In genomic region chr4:39814403-39815185, GRCh38 we compare ENCODE assay signal across 12 cellular contexts.
DNase-seq lines count a peak whose midpoint lies in the region; ATAC-seq and TF ChIP-seq lines count a peak whose summit lies in the region.
"Had no signal": no experiment of that assay in that cellular context is flagged by ENCODE, and none has a peak within 500 bp of the region (broad histone marks: within the 10 kb centered on the region; RNA-seq: fewer than 3 reads in every experiment).

No MANE protein-coding gene starts in this region.

- no peaks in the 10 kb centered on the region for H3K4me1 ChIP-seq in Caco-2
- H3K4me1 ChIP-seq: heart right ventricle had no signal

- H3K9me3 Mint-ChIP-seq in Caco-2 (ENCODE audit: unreplicated experiment) (peaks cover 15% of the 10 kb centered on the region), memory B cell (peaks cover 17% of the 10 kb centered on the region)
- H3K9me3 Mint-ChIP-seq in activated naive CD8-positive, alpha-beta T cell (ENCODE audit: low read depth) = no peaks in the 10 kb centered on the region
- H3K9me3 Mint-ChIP-seq: T-cell had no signal

- CTCF ChIA-PET in Caco-2 (lab: Charles Lee) = no interaction called here

- H3K27ac Mint-ChIP-seq in Caco-2 (ENCODE audit: unreplicated experiment) = no peak overlapping the region
- H3K27ac Mint-ChIP-seq in activated naive CD8-positive, alpha-beta T cell = peak overlapping the region; percentile 28
- H3K27ac Mint-ChIP-seq in memory B cell = peak overlapping the region; percentile 87

- H3K9me3 ChIP-seq in Caco-2 = no peaks in the 10 kb centered on the region
- H3K9me3 ChIP-seq: heart right ventricle, neutrophil had no signal

- H3K27me3 Mint-ChIP-seq in Caco-2 (ENCODE audit: insufficient read depth, unreplicated experiment) (no peaks in the 10 kb centered on the region), memory B cell (no peaks in the 10 kb centered on the region)
- no peaks in the 10 kb centered on the region for H3K27me3 Mint-ChIP-seq in activated naive CD8-positive, alpha-beta T cell
- H3K27me3 Mint-ChIP-seq: T-cell had no signal

- ATAC-seq in memory B cell (ENCODE audit: low read depth) (peak; percentile 59), GM21737 (IDR thresholded peaks at IDR 0.05; ENCODE audit: unreplicated experiment) (no peak)
- ATAC-seq: heart right ventricle had no signal

- no peak overlapping the region for H3K4me3 Mint-ChIP-seq in Caco-2 (ENCODE audit: unreplicated experiment)
- H3K4me3 Mint-ChIP-seq in activated naive CD8-positive, alpha-beta T cell = no peak overlapping the region
- no peak overlapping the region for H3K4me3 Mint-ChIP-seq in memory B cell
- H3K4me3 Mint-ChIP-seq: T-cell had no signal

- no peak for TF ChIP-seq CTCF in Caco-2 (IDR thresholded peaks at IDR 0.05; ENCODE audit: insufficient read depth in 1 of 2, low read depth in 1 of 2, low read length in 1 of 2, severe bottlenecking in 1 of 2, unreplicated experiment in 1 of 2)

- intact Hi-C loops in Caco-2 (cut with micrococcal nuclease; ENCODE audit: unreplicated experiment) = no loop called here

- H3K4me1 Mint-ChIP-seq in Caco-2 (ENCODE audit: low read depth, unreplicated experiment) (no peaks in the 10 kb centered on the region), memory B cell (peaks cover 22% of the 10 kb centered on the region)
- H3K4me1 Mint-ChIP-seq in activated naive CD8-positive, alpha-beta T cell (ENCODE audit: low read depth) = peaks cover 2% of the 10 kb centered on the region

- H3K27me3 ChIP-seq in Caco-2 (replicated peaks; ENCODE audit: control insufficient read depth, insufficient read depth, low read length) = no peaks in the 10 kb centered on the region
- H3K27me3 ChIP-seq: heart right ventricle, neutrophil had no signal

- POLR2A ChIA-PET in Caco-2 (lab: Charles Lee) = no interaction called here

- no peak overlapping the region for H3K4me3 ChIP-seq in Caco-2 (ENCODE audit: low read depth, low read length)
- H3K4me3 ChIP-seq: heart right ventricle had no signal

- H3K36me3 ChIP-seq in Caco-2 (ENCODE audit: control insufficient read depth, insufficient read depth, low read length) = no peaks in the 10 kb centered on the region
- H3K36me3 ChIP-seq: heart right ventricle, neutrophil had no signal

- BruUV-seq in Caco-2 (replicated peaks; lab: Mats Ljungman, UMichigan) = no TSS peak

- DNase-seq in Caco-2 (peak; percentile 10 to 37), HPDE6-E6E7 (ENCODE audit: extremely low spot score) (peak; percentile 41), memory B cell (ENCODE audit: low spot score in 2 of 2) (no peak), SHP77 treated with DMSO at 0.1 percent for 48 hours (lab: John Stamatoyannopoulos, UW) (no peak), amygdala (lab: John Stamatoyannopoulos, UW) (no peak), retina (no peak)
- DNase-seq: heart right ventricle, NCI-H2029 had no signal

- H3K36me3 Mint-ChIP-seq in Caco-2 (ENCODE audit: insufficient read depth, unreplicated experiment) (peaks cover 36% of the 10 kb centered on the region), memory B cell (peaks cover 2% of the 10 kb centered on the region)
- H3K36me3 Mint-ChIP-seq in activated naive CD8-positive, alpha-beta T cell = peaks cover 2% of the 10 kb centered on the region
- H3K36me3 Mint-ChIP-seq: T-cell had no signal

Comparison
In these comparisons a context has a peak if more than half of its experiments do, and no peak if none do; other contexts are left out.
1. DNase-seq: peak in Caco-2 (2 of 2) and HPDE6-E6E7 (single experiment); none in memory B cell (0 of 2), SHP77 treated with DMSO at 0.1 percent for 48 hours (single experiment), amygdala (0 of 56) and retina (single experiment).